In the genomic region with DNA sequence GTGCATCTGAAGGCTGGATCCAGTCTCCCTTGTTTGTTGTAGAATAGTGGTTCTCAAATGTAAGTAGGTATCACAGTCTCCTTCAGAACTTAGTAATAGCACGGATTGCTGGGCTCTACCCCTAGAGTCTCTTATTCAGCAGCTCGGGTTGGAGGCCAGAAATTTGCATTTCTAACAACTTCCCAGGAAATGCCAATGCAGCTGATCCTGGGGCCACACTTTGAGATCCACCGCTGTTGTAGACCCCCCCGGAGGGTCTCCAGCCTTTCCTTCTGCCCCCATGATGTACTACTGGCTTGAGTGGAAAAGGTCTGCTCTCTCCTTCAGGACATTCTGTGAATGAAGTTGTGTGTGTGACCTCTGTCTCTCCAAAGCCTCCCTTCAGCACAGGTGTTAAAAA, we compare ENCODE assay signal across 18 cellular contexts.
"Had no signal": no experiment of that assay in that cellular context is flagged by ENCODE, and none has a peak within 500 bp of the region (broad histone marks: within the 10 kb centered on the region; RNA-seq: fewer than 3 reads in every experiment).

No MANE protein-coding gene starts in this region.

- DNase-seq: colonic mucosa; cortex of kidney; effector CD8-positive, alpha-beta T cell; effector memory CD8-positive, alpha-beta T cell; foreskin keratinocyte; heart left ventricle; hypothalamus; left cardiac atrium; left lung; left ventricle myocardium superior; lower lobe of right lung; mesenchymal stem cell; midbrain; naive thymus-derived CD8-positive, alpha-beta T cell had no signal

- H3K27me3 ChIP-seq: colonic mucosa, esophagus muscularis mucosa, gastroesophageal sphincter, heart left ventricle, hepatocyte, left lung had no signal

- H3K4me1 ChIP-seq: colonic mucosa, esophagus muscularis mucosa, foreskin keratinocyte, gastroesophageal sphincter, left lung, lower lobe of right lung had no signal

- H3K9me3 ChIP-seq: colonic mucosa, lower lobe of right lung had no signal

- ATAC-seq: effector memory CD8-positive, alpha-beta T cell; foreskin keratinocyte; gastroesophageal sphincter; heart left ventricle; left lung; left ventricle myocardium superior; lower lobe of right lung; naive thymus-derived CD8-positive, alpha-beta T cell had no signal

- H3K27ac ChIP-seq: colonic mucosa, esophagus muscularis mucosa, foreskin keratinocyte, gastroesophageal sphincter, heart left ventricle, hepatocyte, left lung, lower lobe of right lung had no signal

- H3K4me3 Mint-ChIP-seq: dendritic cell treated with granulocyte-macrophage colony-stimulating factor and Interleukin-4, amounts not matched to agents 40 ng/mL and 50 ng/mL, for 4 days; effector memory CD8-positive, alpha-beta T cell; naive thymus-derived CD8-positive, alpha-beta T cell had no signal

- H3K4me3 ChIP-seq: colonic mucosa, esophagus muscularis mucosa, gastroesophageal sphincter, heart left ventricle, hepatocyte, left lung, lower lobe of right lung had no signal

- H3K9me3 Mint-ChIP-seq: effector memory CD8-positive, alpha-beta T cell had no signal

- H3K4me1 Mint-ChIP-seq: naive thymus-derived CD8-positive, alpha-beta T cell had no signal

- H3K27ac Mint-ChIP-seq: dendritic cell treated with granulocyte-macrophage colony-stimulating factor and Interleukin-4, amounts not matched to agents 40 ng/mL and 50 ng/mL, for 4 days; effector memory CD8-positive, alpha-beta T cell had no signal

- H3K36me3 ChIP-seq: colonic mucosa, esophagus muscularis mucosa, gastroesophageal sphincter, heart left ventricle, left lung, lower lobe of right lung had no signal

- H3K36me3 Mint-ChIP-seq: naive thymus-derived CD8-positive, alpha-beta T cell had no signal

- H3K4me2 ChIP-seq: hepatocyte had no signal

- H3K79me2 ChIP-seq: hepatocyte had no signal
